Comparison of ENCODE assay signal across 18 cellular contexts in genomic region chr10:97766996-97767924, GRCh38. TPM values are rescaled to one million over a fixed set of nuclear protein-coding genes. Genes with fewer than 3 reads are reported as not detected.
"Had no signal": no experiment of that assay in that cellular context is flagged by ENCODE, and none has a peak within 500 bp of the region (broad histone marks: within the 10 kb centered on the region; RNA-seq: fewer than 3 reads in every experiment).

No MANE protein-coding gene starts in this region.

- ATAC-seq: activated CD4-positive, CD25-positive, alpha-beta regulatory T cell treated with anti-CD3 and anti-CD28 coated beads, Interleukin-2, amount 50 U/mL, for 24 hours; activated CD8-positive, alpha-beta memory T cell treated with anti-CD3 and anti-CD28 coated beads, Interleukin-2, amount 10 ng/mL, durations not matched to agents 7 days and 5 days; SK-N-SH treated with all-trans-retinoic acid at 6 μM for 48 hours had no signal

- H3K4me2 ChIP-seq: PC-9 had no signal

- H2AFZ ChIP-seq: PC-9 had no signal

- H3K27ac ChIP-seq: PC-9 had no signal

- H3K27ac Mint-ChIP-seq: activated CD8-positive, alpha-beta memory T cell treated with anti-CD3 and anti-CD28 coated beads, Interleukin-2, amount 10 ng/mL, durations not matched to agents 7 days and 5 days; activated naive CD4-positive, alpha-beta T cell treated with anti-CD3 and anti-CD28 coated beads for 36 hours; activated naive CD8-positive, alpha-beta T cell; activated T-cell treated with anti-CD3 and anti-CD28 coated beads, Interleukin-2, amount 50 U/mL, for 24 hours had no signal

- H3K9me3 Mint-ChIP-seq: activated naive CD4-positive, alpha-beta T cell treated with anti-CD3 and anti-CD28 coated beads for 36 hours; activated T-cell treated with anti-CD3 and anti-CD28 coated beads, Interleukin-2, amount 50 U/mL, for 24 hours had no signal

- H3K4me3 Mint-ChIP-seq: activated CD8-positive, alpha-beta memory T cell treated with anti-CD3 and anti-CD28 coated beads, Interleukin-2, amount 10 ng/mL, durations not matched to agents 7 days and 5 days; activated naive CD4-positive, alpha-beta T cell treated with anti-CD3 and anti-CD28 coated beads for 36 hours; activated naive CD8-positive, alpha-beta T cell; activated T-cell treated with anti-CD3 and anti-CD28 coated beads, Interleukin-2, amount 50 U/mL, for 24 hours had no signal

- DNase-seq: activated CD4-positive, alpha-beta T cell treated with anti-CD3 and anti-CD28 coated beads for 4 hours; activated CD8-positive, alpha-beta memory T cell treated with anti-CD3 and anti-CD28 coated beads, Interleukin-2, amount 10 ng/mL, durations not matched to agents 7 days and 5 days; activated effector memory CD4-positive, alpha-beta T cell treated with anti-CD3 and anti-CD28 coated beads, Interleukin-2, amount 50 U/mL, for 16 hours; activated naive CD4-positive, alpha-beta T cell treated with anti-CD3 and anti-CD28 coated beads for 36 hours; activated T-cell treated with anti-CD3 and anti-CD28 coated beads, Interleukin-2, amount 50 U/mL, for 24 hours; amygdala; KG1; NCI-H1092; NCI-H1930; NCI-H2171; NCI-H226; PC-9; SW 1271 had no signal

- H3K4me3 ChIP-seq: PC-9 had no signal

RNA-seq across cellular contexts. Expression of gene SFRP5, which starts 4.5 kb away (rescaled TPM):
- total RNA-seq: activated CD8-positive, alpha-beta memory T cell treated with anti-CD3 and anti-CD28 coated beads, Interleukin-2, amount 10 ng/mL, durations not matched to agents 7 days and 5 days; activated naive CD4-positive, alpha-beta T cell treated with anti-CD3 and anti-CD28 coated beads for 36 hours; M059J; PC-9; T-helper 1 cell treated with Interleukin-12 subunit alpha and Interleukin-12 subunit beta and Interleukin-4 antibody, amounts not matched to agents 30 ng/mL and 1 ng/mL, for 36 hours had no signal
